In the genomic region with DNA sequence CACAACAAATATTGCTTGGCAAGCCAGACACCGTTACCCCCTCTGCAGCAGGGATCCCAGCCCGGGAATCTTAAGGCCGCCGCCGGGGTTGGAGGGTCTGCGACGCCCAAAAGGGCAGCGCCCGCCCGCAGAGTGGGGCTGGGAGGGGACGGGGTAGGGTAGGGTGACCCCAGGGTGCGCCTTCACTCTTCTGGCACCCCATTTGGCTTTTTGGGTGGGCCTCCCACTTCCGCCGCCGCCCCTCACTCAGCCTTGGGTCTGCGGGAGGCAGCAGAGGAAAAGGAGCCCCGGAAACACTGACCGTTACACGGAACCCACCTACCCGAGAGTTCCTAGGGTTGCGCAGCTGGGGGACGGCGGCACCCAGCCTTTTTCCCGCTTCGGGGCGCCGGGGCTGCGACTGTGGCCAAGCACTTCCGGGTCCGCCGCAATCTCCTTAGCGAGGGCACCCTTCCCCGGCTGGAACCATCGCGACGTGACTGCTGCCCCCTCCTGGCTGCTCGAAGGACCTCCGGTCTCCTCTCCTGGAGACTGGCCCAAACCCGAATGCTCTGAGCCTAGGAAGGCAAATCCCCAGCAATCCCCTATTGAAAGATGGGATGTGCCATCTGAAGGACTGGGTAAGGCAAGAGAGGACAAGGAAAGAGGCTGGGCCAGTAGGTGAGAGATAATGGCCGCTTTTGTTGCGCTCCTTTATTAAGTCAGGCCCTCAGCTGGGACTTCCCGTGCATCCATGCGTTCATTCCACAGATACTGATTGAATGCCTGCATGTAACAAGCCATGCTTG, we compare ENCODE assay signal across 8 cellular contexts. TPM values are rescaled to one million over a fixed set of nuclear protein-coding genes. Genes with fewer than 3 reads are reported as not detected.
DNase-seq lines count a peak whose midpoint lies in the region; ATAC-seq and TF ChIP-seq lines count a peak whose summit lies in the region.

A gene (minus strand): TSS at position 404 of the 788 bp plus-strand sequence. CDS start 1,447 bp downstream, outside the sequence.

- H3K36me3 ChIP-seq in PC-9 (ENCODE audit: low read depth) (no peaks in the 10 kb centered on the region), esophagus muscularis mucosa (peaks cover 0 to 10% (median 0%) of the 10 kb centered on the region in 4 donors), muscle layer of duodenum (ENCODE audit: control insufficient read depth in 1 of 2, insufficient read depth in 2 of 2, low read length in 2 of 2) (peaks cover 0 to 6% of the 10 kb centered on the region in 2 donors)

- TF ChIP-seq EP300 in esophagus muscularis mucosa (IDR thresholded peaks at IDR 0.05) = no peak

- H3K9me3 ChIP-seq in PC-9 (ENCODE audit: insufficient read depth, low read depth) (no peaks in the 10 kb centered on the region), esophagus muscularis mucosa (no peaks in the 10 kb centered on the region), muscle layer of duodenum (ENCODE audit: control insufficient read depth in 1 of 2, low read length in 2 of 2) (no peaks in the 10 kb centered on the region)

- peak within 1 kb of the TSS; percentile 77 for H3K4me2 ChIP-seq in PC-9

- no peaks in the 10 kb centered on the region for H3K9me2 ChIP-seq in PC-9 (ENCODE audit: insufficient read depth)

- POLR2A ChIA-PET in PC-9 (lab: Charles Lee; ENCODE audit: unreplicated experiment) = no interaction called here

- H3K4me1 ChIP-seq in PC-9 (replicated peaks; ENCODE audit: insufficient read depth) (peaks cover 29% of the 10 kb centered on the region), esophagus muscularis mucosa (peaks cover 16 to 32% (median 22%) of the 10 kb centered on the region in 4 donors), muscle layer of duodenum (ENCODE audit: control insufficient read depth in 1 of 2, insufficient read depth in 2 of 2, low read length in 2 of 2) (peaks cover 5 to 18% of the 10 kb centered on the region in 2 donors)

- H3K4me3 ChIP-seq in PC-9 (peak within 1 kb of the TSS; percentile 76), esophagus muscularis mucosa (peak within 1 kb of the TSS; percentile 69 to 90 (median 80)), muscle layer of duodenum (ENCODE audit: low read depth in 1 of 2, low read length in 2 of 2) (peak within 1 kb of the TSS; percentile 77 to 87)

- H4K20me1 ChIP-seq in PC-9 (ENCODE audit: insufficient read depth) = no peaks in the 10 kb centered on the region

- TF ChIP-seq POLR2A in esophagus muscularis mucosa (IDR thresholded peaks at IDR 0.05; ENCODE audit: low read depth) = no peak

- ATAC-seq in GM21619 (IDR thresholded peaks at IDR 0.05; ENCODE audit: unreplicated experiment) = peak; percentile 99

- peaks cover 21% of the 10 kb centered on the region for H3K79me2 ChIP-seq in PC-9 (ENCODE audit: low read depth)

- no peak within 1 kb of the TSS for H3K27ac ChIP-seq in PC-9
- peak within 1 kb of the TSS; percentile 73 to 82 (median 80) for H3K27ac ChIP-seq in esophagus muscularis mucosa (replicated peaks in 1 of 4)
- peak within 1 kb of the TSS; percentile 25 for H3K27ac ChIP-seq in muscle layer of duodenum (ENCODE audit: low read length)

- in situ Hi-C loops in KBM-7 (cut with MboI; ENCODE audit: low pct_unique_long_range_greater_than_20kb, low sequenced_read_pairs) = no loop called here

- TF ChIP-seq CTCF in PC-9 (conservative IDR thresholded peaks at IDR 0.05) (peak; percentile 89), esophagus muscularis mucosa (IDR thresholded peaks at IDR 0.05) (peak; percentile 75 to 91 (median 81))

- peaks cover 20% of the 10 kb centered on the region for H3F3A ChIP-seq in PC-9 (ENCODE audit: insufficient read depth, low read depth)

- BruUV-seq in PC-9 (replicated peaks; lab: Mats Ljungman, UMichigan) = TSS peak; percentile 65

- intact Hi-C loops in PC-9 (cut with micrococcal nuclease; ENCODE audit: unreplicated experiment) = loop anchor here (1.0 kb wide), 1 partner anchor 45 kb away; no protein-coding TSS in a partner anchor
- intact Hi-C loops in esophagus muscularis mucosa (cut with DNase I) = loop anchor here (5.0 kb wide), 4 partner anchors 88 to 642 kb away; a partner anchor contains a TSS

- WGBS in esophagus muscularis mucosa = 16% methylated on average over 17 of the region's 43 CpGs

- H3K27me3 ChIP-seq in PC-9 (ENCODE audit: insufficient read depth, low read depth) (no peaks in the 10 kb centered on the region), esophagus muscularis mucosa (no peaks in the 10 kb centered on the region), muscle layer of duodenum (ENCODE audit: low read depth, low read length) (no peaks in the 10 kb centered on the region)

- H2AFZ ChIP-seq in PC-9 = peak within 1 kb of the TSS; percentile 97

- CTCF ChIA-PET in PC-9 (lab: Charles Lee) = interaction anchor here (0.6 to 1.5 kb wide), 3 partner anchors 258 to 458 kb away, joined by 3 to 4 read pairs (median 3); no protein-coding TSS in a partner anchor

- peak; percentile 85 for DNase-seq in DMS53 treated with DMSO at 0.1 percent for 48 hours (lab: John Stamatoyannopoulos, UW; ENCODE audit: unreplicated experiment)
- DNase-seq in KBM-7 = peak; percentile 87
- peak; percentile 66 to 85 for DNase-seq in PC-9
- DNase-seq in activated T-cell treated with anti-CD3 and anti-CD28 coated beads, Interleukin-2, amount 50 U/mL, for 1 hour = peak; percentile 91
- peak; percentile 96 for DNase-seq in esophagus muscularis mucosa (ENCODE audit: extremely low spot score)
- peak; percentile 81 to 84 for DNase-seq in stimulated activated CD8-positive, alpha-beta memory T cell treated with anti-CD3 and anti-CD28 coated beads, Interleukin-7, amount 100 ng/mL, for 4 hours (ENCODE audit: low read depth in 2 of 2)

RNA-seq across cellular contexts. Expression of the gene that starts here (rescaled TPM):
- total RNA-seq in PC-9 (2021) (21.3 and 26.5 TPM in 2 replicates), esophagus muscularis mucosa (10 to 100 TPM; 18.9 to 25.7 (median 20.9) TPM)
